24 cellular contexts compared by ENCODE assay signal in genomic region chrX:12032082-12032481, GRCh38.
"Had no signal": no experiment of that assay in that cellular context is flagged by ENCODE, and none has a peak within 500 bp of the region (broad histone marks: within the 10 kb centered on the region; RNA-seq: fewer than 3 reads in every experiment).

No MANE protein-coding gene starts in this region.

- H3K9me3 ChIP-seq: pancreas, prostate gland, right lobe of liver, sigmoid colon, suprapubic skin, testis, tibial artery, transverse colon, upper lobe of right lung, uterus had no signal

- DNase-seq: naive thymus-derived CD4-positive, alpha-beta T cell; natural killer cell; occipital lobe; pancreas; right cardiac atrium; right lobe of liver; sigmoid colon; small intestine; stimulated activated CD4-positive, alpha-beta T cell treated with anti-CD3 and anti-CD28 coated beads, Interleukin-15, amount 100 ng/mL, for 24 hours; stimulated activated CD4-positive, alpha-beta T cell treated with anti-CD3 and anti-CD28 coated beads, Interleukin-2, amount 100 ng/mL, for 24 hours; stimulated activated CD4-positive, alpha-beta T cell treated with anti-CD3 and anti-CD28 coated beads, Interleukin-2, amount 100 ng/mL, for 48 hours; stimulated activated CD4-positive, alpha-beta T cell treated with anti-CD3 and anti-CD28 coated beads, Interleukin-4, amount 100 ng/mL, for 24 hours; stimulated activated naive B cell treated with anti-CD40 and anti-IgM and Interleukin-4, amounts not matched to agents 10 μg/mL and 1 μg/mL and 100 μg/mL, for 72 hours; stimulated activated naive CD8-positive, alpha-beta T cell treated with anti-CD3 and anti-CD28 coated beads, Interleukin-15, amount 100 ng/mL, for 72 hours; stimulated activated naive CD8-positive, alpha-beta T cell treated with anti-CD3 and anti-CD28 coated beads, Interleukin-15, Interleukin-2, amounts not matched to agents 100 U/mL and 50 U/mL, for 24 hours; substantia nigra; testis; tibial artery; transverse colon; upper lobe of right lung; uterus had no signal

- H3K36me3 ChIP-seq: neural progenitor cell, pancreas, prostate gland, right lobe of liver, sigmoid colon, suprapubic skin, tibial artery, transverse colon, upper lobe of right lung, uterus had no signal

- H3K4me1 ChIP-seq: neural progenitor cell, pancreas, prostate gland, right lobe of liver, sigmoid colon, suprapubic skin, testis, tibial artery, transverse colon, upper lobe of right lung, uterus had no signal

- H3K4me3 ChIP-seq: neural progenitor cell, pancreas, prostate gland, right lobe of liver, sigmoid colon, suprapubic skin, testis, tibial artery, transverse colon, upper lobe of right lung, uterus had no signal

- H3K27ac ChIP-seq: neural progenitor cell, pancreas, prostate gland, right lobe of liver, sigmoid colon, suprapubic skin, testis, tibial artery, transverse colon, upper lobe of right lung, uterus had no signal

- H3K27me3 ChIP-seq: neural progenitor cell, right lobe of liver, sigmoid colon, suprapubic skin, testis, tibial artery, transverse colon, upper lobe of right lung, uterus had no signal
